8 cellular contexts compared by ENCODE assay signal in genomic region chr4:6548201-6548881, GRCh38. TPM values are rescaled to one million over a fixed set of nuclear protein-coding genes. Genes with fewer than 3 reads are reported as not detected.
DNase-seq lines count a peak whose midpoint lies in the region; ATAC-seq and TF ChIP-seq lines count a peak whose summit lies in the region.

No MANE protein-coding gene starts in this region.

- TF ChIP-seq CTCF in C4-2B (conservative IDR thresholded peaks at IDR 0.05) (peak; percentile 43), Panc1 (IDR thresholded peaks at IDR 0.05) (peak; percentile 74), uterus (IDR thresholded peaks at IDR 0.05) (no peak)

- intact Hi-C loops in Panc1 (cut with micrococcal nuclease; ENCODE audit: unreplicated experiment), result no loop called here
- intact Hi-C loops in uterus (cut with DNase I; ENCODE audit: low total_unique reads), result loop anchor here (10.0 kb wide), 1 partner anchor 214 kb away; no protein-coding TSS in a partner anchor

- DNase-seq in HCEC 1CT (peak; percentile 64), Panc1 (ENCODE audit: low read depth, low spot score) (no peak), foreskin melanocyte (peak; percentile 11), GDM1 (lab: John Stamatoyannopoulos, UW) (no peak), uterus (no peak)
- no peak for DNase-seq in central memory CD4-positive, alpha-beta T cell
- DNase-seq in CD8-positive, alpha-beta memory T cell, result no peak

- H3K27ac Mint-ChIP-seq in CD8-positive, alpha-beta memory T cell, result no peak overlapping the region

- peak; percentile 90 for ATAC-seq in Panc1

- H3K4me3 ChIP-seq in Panc1 (ENCODE audit: low read depth in 2 of 2, low read length in 2 of 2) (no peak overlapping the region), uterus (no peak overlapping the region)
- no peak overlapping the region for H3K4me3 ChIP-seq in CD8-positive, alpha-beta memory T cell (ENCODE audit: low read length)

- CTCF ChIA-PET in Panc1 (lab: Charles Lee), result no interaction called here
- CTCF ChIA-PET in CD8-positive, alpha-beta memory T cell (lab: Charles Lee), result interaction anchor here (1.0 kb wide), 1 partner anchor 13 kb away, joined by 3 read pairs; no protein-coding TSS in a partner anchor

- H3K4me1 ChIP-seq in Panc1 (ENCODE audit: control insufficient read depth, insufficient read depth, low read length), result no peaks in the 10 kb centered on the region
- H3K4me1 ChIP-seq in CD8-positive, alpha-beta memory T cell (ENCODE audit: insufficient read depth, low read length), result no peaks in the 10 kb centered on the region
- H3K4me1 ChIP-seq in uterus, result no peaks in the 10 kb centered on the region

- no peak overlapping the region for H3K4me3 Mint-ChIP-seq in CD8-positive, alpha-beta memory T cell

- H3K4me1 Mint-ChIP-seq in CD8-positive, alpha-beta memory T cell, result peaks cover 0 to 8% (median 0%) of the 10 kb centered on the region in 3 donors

- POLR2A ChIA-PET in Panc1 (lab: Charles Lee), result interaction anchor here (0.6 kb wide), 1 partner anchor 17 kb away, joined by 3 read pairs; no protein-coding TSS in a partner anchor
- POLR2A ChIA-PET in CD8-positive, alpha-beta memory T cell (lab: Charles Lee), result interaction anchor here (0.5 kb wide), 1 partner anchor 40 kb away, joined by 3 read pairs; no protein-coding TSS in a partner anchor

- BruUV-seq in Panc1 (replicated peaks; lab: Mats Ljungman, UMichigan), result no TSS peak

- H3K36me3 ChIP-seq in Panc1 (ENCODE audit: control insufficient read depth, insufficient read depth, low read length), result no peaks in the 10 kb centered on the region
- H3K36me3 ChIP-seq in CD8-positive, alpha-beta memory T cell (ENCODE audit: insufficient read depth, low read length), result no peaks in the 10 kb centered on the region
- H3K36me3 ChIP-seq in uterus, result no peaks in the 10 kb centered on the region

- H3K27me3 Mint-ChIP-seq in CD8-positive, alpha-beta memory T cell, result peaks cover 35 to 79% of the 10 kb centered on the region in 2 donors

- H3K9me3 Mint-ChIP-seq in CD8-positive, alpha-beta memory T cell, result peaks cover 5 to 16% (median 11%) of the 10 kb centered on the region in 5 donors

- H3K9me3 ChIP-seq in Panc1 (ENCODE audit: control insufficient read depth, insufficient read depth, low read depth, low read length) (no peaks in the 10 kb centered on the region), uterus (no peaks in the 10 kb centered on the region)
- no peaks in the 10 kb centered on the region for H3K9me3 ChIP-seq in CD8-positive, alpha-beta memory T cell (ENCODE audit: low read length)

- H3K27ac ChIP-seq in C4-2B (no peak overlapping the region), Panc1 (ENCODE audit: low read length) (no peak overlapping the region), uterus (no peak overlapping the region)
- no peak overlapping the region for H3K27ac ChIP-seq in CD8-positive, alpha-beta memory T cell (ENCODE audit: low read depth, low read length)

- peaks cover 0 to 6% (median 0%) of the 10 kb centered on the region in 3 donors for H3K36me3 Mint-ChIP-seq in CD8-positive, alpha-beta memory T cell

- no peak for TF ChIP-seq POLR2A in uterus (IDR thresholded peaks at IDR 0.05)

- in situ Hi-C loops in Panc1 (cut with HindIII; ENCODE audit: low pct_unique_long_range_greater_than_20kb, low sequenced_read_pairs), result no loop called here

- no peaks in the 10 kb centered on the region for H3K27me3 ChIP-seq in Panc1 (ENCODE audit: control insufficient read depth, insufficient read depth, low read length)
- no peaks in the 10 kb centered on the region for H3K27me3 ChIP-seq in CD8-positive, alpha-beta memory T cell (ENCODE audit: insufficient read depth, low read length, poor library complexity, severe bottlenecking)
- no peaks in the 10 kb centered on the region for H3K27me3 ChIP-seq in uterus

RNA-seq across cellular contexts. Expression of gene MAN2B2, which starts 26.6 kb away (rescaled TPM):
- 34.4 TPM for total RNA-seq in Panc1 (2021; ENCODE audit: unreplicated experiment)
- 34.6 TPM for polyA plus RNA-seq in Panc1 (2012; ENCODE audit: insufficient read length)
- 10 to 100 TPM; 17.5 to 18.3 TPM for total RNA-seq in CD8-positive, alpha-beta memory T cell
- polyA plus RNA-seq in CD8-positive, alpha-beta memory T cell, result 33.5 TPM
- total RNA-seq in uterus, result 10 to 100 TPM; 14.8 to 30.8 (median 19.2) TPM

Comparison
In these comparisons a context has a peak if more than half of its experiments do, and no peak if none do; other contexts are left out.
1. CTCF ChIP-seq: peak in C4-2B (single experiment) and Panc1 (single experiment); none in uterus (0 of 4).
2. DNase-seq: peak in HCEC 1CT (single experiment) and foreskin melanocyte (single experiment); none in Panc1 (single experiment), central memory CD4-positive, alpha-beta T cell (single experiment), CD8-positive, alpha-beta memory T cell (0 of 5), GDM1 (single experiment) and uterus (0 of 2).